ENCODE assay signal across 16 cellular contexts in genomic region chr3:32303977-32304376, GRCh38.
A peak's percentile ranks its signal among the peaks of the same experiment; 100 is the strongest.
DNase-seq lines count a peak whose midpoint lies in the region; ATAC-seq and TF ChIP-seq lines count a peak whose summit lies in the region.
"Had no signal": no experiment of that assay in that cellular context is flagged by ENCODE, and none has a peak within 500 bp of the region (broad histone marks: within the 10 kb centered on the region; RNA-seq: fewer than 3 reads in every experiment).

No MANE protein-coding gene starts in this region.

- H4K20me1 ChIP-seq in H9 (ENCODE audit: control insufficient read depth, insufficient read depth, insufficient read length), result no peaks in the 10 kb centered on the region

- no peak overlapping the region for H2BK20ac ChIP-seq in H9 (ENCODE audit: low read depth, low read length, poor library complexity, severe bottlenecking)

- no peaks in the 10 kb centered on the region for H3K9me3 ChIP-seq in H9 (ENCODE audit: control insufficient read depth, low read depth, low read length)
- H3K9me3 ChIP-seq: Caco-2, sigmoid colon, tibial nerve had no signal

- H3K27me3 Mint-ChIP-seq in activated naive CD4-positive, alpha-beta T cell treated with anti-CD3 and anti-CD28 coated beads, Interleukin-2, amount 50 U/mL, for 24 hours, result no peaks in the 10 kb centered on the region
- no peaks in the 10 kb centered on the region; the same call in 1 of the 2 replicates for H3K27me3 Mint-ChIP-seq in H9 (ENCODE audit: low read depth)
- H3K27me3 Mint-ChIP-seq in effector memory CD8-positive, alpha-beta T cell, result peaks cover 0 to 5% of the 10 kb centered on the region in 2 donors
- H3K27me3 Mint-ChIP-seq in HFFc6 (ENCODE audit: insufficient read depth), result peaks cover 26% of the 10 kb centered on the region; the same call in 1 of the 2 replicates

- WGBS in H9 (ENCODE audit: extremely low coverage, insufficient read length, low lambda C conversion rate), result no CpG with 5 or more reads among the region's 2 CpGs

- H2AK5ac ChIP-seq in H9 (ENCODE audit: insufficient read length, low read length), result no peak overlapping the region

- H2BK15ac ChIP-seq in H9 (ENCODE audit: low read depth, low read length), result no peak overlapping the region

- H4K91ac ChIP-seq in H9 (ENCODE audit: insufficient read length, low read depth, low read length), result no peak overlapping the region

- H3K18ac ChIP-seq in H9 (ENCODE audit: insufficient read length, low read depth, low read length), result no peak overlapping the region

- H3K4me2 ChIP-seq in H9 (ENCODE audit: insufficient read depth, insufficient read length, low read length), result no peak overlapping the region

- H2BK120ac ChIP-seq in H9 (ENCODE audit: low read depth, low read length, poor library complexity, severe bottlenecking), result no peak overlapping the region

- no peak overlapping the region for H3K23ac ChIP-seq in H9 (ENCODE audit: insufficient read length, low read depth, low read length)

- H3K4ac ChIP-seq in H9 (ENCODE audit: low read depth, low read length), result no peak overlapping the region

- H3K79me1 ChIP-seq in H9 (ENCODE audit: insufficient read depth, low read depth, low read length, poor library complexity, severe bottlenecking), result no peaks in the 10 kb centered on the region

- H3K14ac ChIP-seq in H9 (ENCODE audit: insufficient read depth, low read length), result no peak overlapping the region

- no peak overlapping the region for H3K9ac ChIP-seq in H9 (ENCODE audit: extremely low read depth, insufficient read length, low read length)

- peaks cover 77% of the 10 kb centered on the region for H3K4me1 Mint-ChIP-seq in activated naive CD4-positive, alpha-beta T cell treated with anti-CD3 and anti-CD28 coated beads, Interleukin-2, amount 50 U/mL, for 24 hours
- H3K4me1 Mint-ChIP-seq in H9 (peaks cover 41 to 50% of the 10 kb centered on the region in 2 experiments), HFFc6 (ENCODE audit: low read depth) (no peaks in the 10 kb centered on the region)
- H3K4me1 Mint-ChIP-seq in effector memory CD8-positive, alpha-beta T cell (ENCODE audit: low read depth in 2 of 2), result peaks cover 6 to 11% of the 10 kb centered on the region in 2 donors
- peaks cover 28% of the 10 kb centered on the region for H3K4me1 Mint-ChIP-seq in stimulated activated effector memory CD8-positive, alpha-beta T cell treated with anti-CD3 and anti-CD28 coated beads, Interleukin-12 subunit alpha, Interleukin-12 subunit beta, amount 100 ng/mL, for 72 hours

- H4K8ac ChIP-seq in H9 (replicated peaks; ENCODE audit: insufficient read length, low read depth, low read length), result no peak overlapping the region

- DNase-seq in activated naive CD4-positive, alpha-beta T cell (lab: John Stamatoyannopoulos, UW), result no peak
- no peak for DNase-seq in H9
- DNase-seq in effector memory CD8-positive, alpha-beta T cell, result no peak
- DNase-seq in stimulated activated effector memory CD8-positive, alpha-beta T cell treated with anti-CD3 and anti-CD28 coated beads, Interleukin-12 subunit alpha, Interleukin-12 subunit beta, amount 100 ng/mL, for 72 hours (ENCODE audit: low spot score in 2 of 2), result no peak
- no peak for DNase-seq in GM10266 (ENCODE audit: extremely low spot score)
- no peak for DNase-seq in HFFc6
- DNase-seq: anterior cingulate cortex, cerebellar nuclear complex, EL, endodermal cell, NCI-H524, sigmoid colon had no signal

- H3K9me3 Mint-ChIP-seq in activated naive CD4-positive, alpha-beta T cell treated with anti-CD3 and anti-CD28 coated beads, Interleukin-2, amount 50 U/mL, for 24 hours, result peaks cover 5% of the 10 kb centered on the region
- H3K9me3 Mint-ChIP-seq in H9 (no peaks in the 10 kb centered on the region), HFFc6 (no peaks in the 10 kb centered on the region)
- no peaks in the 10 kb centered on the region for H3K9me3 Mint-ChIP-seq in effector memory CD8-positive, alpha-beta T cell
- H3K9me3 Mint-ChIP-seq in stimulated activated effector memory CD8-positive, alpha-beta T cell treated with anti-CD3 and anti-CD28 coated beads, Interleukin-12 subunit alpha, Interleukin-12 subunit beta, amount 100 ng/mL, for 72 hours, result no peaks in the 10 kb centered on the region
- H3K9me3 Mint-ChIP-seq: endodermal cell had no signal

- H3K27me3 ChIP-seq in H9 (ENCODE audit: insufficient read depth, low read length), result no peaks in the 10 kb centered on the region
- H3K27me3 ChIP-seq: sigmoid colon, tibial nerve had no signal

- H3K79me2 ChIP-seq in H9 (ENCODE audit: insufficient read depth, low read length), result no peaks in the 10 kb centered on the region

- ATAC-seq in effector memory CD8-positive, alpha-beta T cell (replicated peaks), result no peak
- ATAC-seq in stimulated activated effector memory CD8-positive, alpha-beta T cell treated with anti-CD3 and anti-CD28 coated beads, Interleukin-12 subunit alpha, Interleukin-12 subunit beta, amount 100 ng/mL, for 72 hours, result no peak
- ATAC-seq in HG02759 (IDR thresholded peaks at IDR 0.05; ENCODE audit: unreplicated experiment), result no peak

- TF ChIP-seq CTCF in H9 (conservative IDR thresholded peaks at IDR 0.05) (no peak), GM10266 (IDR thresholded peaks at IDR 0.05; ENCODE audit: control insufficient read depth, insufficient read depth, low read depth, missing control alignments) (no peak), HFFc6 (IDR thresholded peaks at IDR 0.05) (no peak)

- no peak overlapping the region for H2BK12ac ChIP-seq in H9 (ENCODE audit: insufficient read length, low read depth, low read length)

- peaks cover 9% of the 10 kb centered on the region for H3K36me3 Mint-ChIP-seq in activated naive CD4-positive, alpha-beta T cell treated with anti-CD3 and anti-CD28 coated beads, Interleukin-2, amount 50 U/mL, for 24 hours
- H3K36me3 Mint-ChIP-seq in H9 (ENCODE audit: insufficient read depth in 1 of 3, low read depth in 3 of 3) (peaks cover 0 to 3% (median 0%) of the 10 kb centered on the region in 3 experiments; a peak in 1 of 7 replicates), HFFc6 (ENCODE audit: low read depth) (no peaks in the 10 kb centered on the region)
- no peaks in the 10 kb centered on the region for H3K36me3 Mint-ChIP-seq in effector memory CD8-positive, alpha-beta T cell (ENCODE audit: insufficient read depth)
- no peaks in the 10 kb centered on the region for H3K36me3 Mint-ChIP-seq in stimulated activated effector memory CD8-positive, alpha-beta T cell treated with anti-CD3 and anti-CD28 coated beads, Interleukin-12 subunit alpha, Interleukin-12 subunit beta, amount 100 ng/mL, for 72 hours

- peaks cover 9% of the 10 kb centered on the region; the same call in 1 of the 2 replicates for H3K4me1 ChIP-seq in H9 (ENCODE audit: insufficient read depth, low read length)
- H3K4me1 ChIP-seq: sigmoid colon had no signal

- H3K56ac ChIP-seq in H9 (ENCODE audit: insufficient read length, low read depth, low read length), result no peak overlapping the region

- no peak overlapping the region for H2AFZ ChIP-seq in H9 (ENCODE audit: low read length)

- H2BK5ac ChIP-seq in H9 (ENCODE audit: insufficient read length, low read length), result no peak overlapping the region

- H3T11ph ChIP-seq in H9 (ENCODE audit: low read length), result no peak overlapping the region

- no peaks in the 10 kb centered on the region for H3K23me2 ChIP-seq in H9 (ENCODE audit: insufficient read length, low read depth, low read length, poor library complexity, severe bottlenecking)

- no peak overlapping the region for H4K5ac ChIP-seq in H9 (ENCODE audit: insufficient read length, low read depth, low read length)

- peak overlapping the region; percentile 70 for H3K27ac Mint-ChIP-seq in activated naive CD4-positive, alpha-beta T cell treated with anti-CD3 and anti-CD28 coated beads, Interleukin-2, amount 50 U/mL, for 24 hours
- H3K27ac Mint-ChIP-seq in H9 (peak overlapping the region in 2 of 3 experiments; percentile 29 to 80; a peak in 2 of 7 replicates), HFFc6 (no peak overlapping the region)
- H3K27ac Mint-ChIP-seq in effector memory CD8-positive, alpha-beta T cell, result peak overlapping the region; percentile 73 to 85
- H3K27ac Mint-ChIP-seq in stimulated activated effector memory CD8-positive, alpha-beta T cell treated with anti-CD3 and anti-CD28 coated beads, Interleukin-12 subunit alpha, Interleukin-12 subunit beta, amount 100 ng/mL, for 72 hours, result peak overlapping the region; percentile 79
- H3K27ac Mint-ChIP-seq: endodermal cell had no signal

- no peak overlapping the region for H3K4me3 Mint-ChIP-seq in activated naive CD4-positive, alpha-beta T cell treated with anti-CD3 and anti-CD28 coated beads, Interleukin-2, amount 50 U/mL, for 24 hours
- H3K4me3 Mint-ChIP-seq in H9 (peak overlapping the region in 1 of 2 experiments; percentile 7; a peak in 1 of 5 replicates), HFFc6 (no peak overlapping the region)
- H3K4me3 Mint-ChIP-seq in effector memory CD8-positive, alpha-beta T cell, result no peak overlapping the region
- H3K4me3 Mint-ChIP-seq in stimulated activated effector memory CD8-positive, alpha-beta T cell treated with anti-CD3 and anti-CD28 coated beads, Interleukin-12 subunit alpha, Interleukin-12 subunit beta, amount 100 ng/mL, for 72 hours, result no peak overlapping the region
- H3K4me3 Mint-ChIP-seq: endodermal cell had no signal

- no peak overlapping the region for H3K27ac ChIP-seq in H9 (ENCODE audit: insufficient read length, low read depth, low read length)
- H3K27ac ChIP-seq: sigmoid colon had no signal
